9 cellular contexts compared by ENCODE assay signal in the genomic region with DNA sequence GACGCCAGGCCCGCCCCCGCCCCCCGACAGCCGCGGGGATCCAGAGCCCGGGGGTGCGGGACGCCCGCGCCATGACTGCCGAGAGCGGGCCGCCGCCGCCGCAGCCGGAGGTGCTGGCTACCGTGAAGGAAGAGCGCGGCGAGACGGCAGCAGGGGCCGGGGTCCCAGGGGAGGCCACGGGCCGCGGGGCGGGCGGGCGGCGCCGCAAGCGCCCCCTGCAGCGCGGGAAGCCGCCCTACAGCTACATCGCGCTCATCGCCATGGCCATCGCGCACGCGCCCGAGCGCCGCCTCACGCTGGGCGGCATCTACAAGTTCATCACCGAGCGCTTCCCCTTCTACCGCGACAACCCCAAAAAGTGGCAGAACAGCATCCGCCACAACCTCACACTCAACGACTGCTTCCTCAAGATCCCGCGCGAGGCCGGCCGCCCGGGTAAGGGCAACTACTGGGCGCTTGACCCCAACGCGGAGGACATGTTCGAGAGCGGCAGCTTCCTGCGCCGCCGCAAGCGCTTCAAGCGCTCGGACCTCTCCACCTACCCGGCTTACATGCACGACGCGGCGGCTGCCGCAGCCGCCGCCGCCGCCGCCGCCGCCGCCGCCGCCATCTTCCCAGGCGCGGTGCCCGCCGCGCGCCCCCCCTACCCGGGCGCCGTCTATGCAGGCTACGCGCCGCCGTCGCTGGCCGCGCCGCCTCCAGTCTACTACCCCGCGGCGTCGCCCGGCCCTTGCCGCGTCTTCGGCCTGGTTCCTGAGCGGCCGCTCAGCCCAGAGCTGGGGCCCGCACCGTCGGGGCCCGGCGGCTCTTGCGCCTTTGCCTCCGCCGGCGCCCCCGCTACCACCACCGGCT. TPM values are rescaled to one million over a fixed set of nuclear protein-coding genes. Genes with fewer than 3 reads are reported as not detected.
A peak's percentile ranks its signal among the peaks of the same experiment; 100 is the strongest.
DNase-seq lines count a peak whose midpoint lies in the region; ATAC-seq and TF ChIP-seq lines count a peak whose summit lies in the region.
"Had no signal": no experiment of that assay in that cellular context is flagged by ENCODE, and none has a peak within 500 bp of the region (broad histone marks: within the 10 kb centered on the region; RNA-seq: fewer than 3 reads in every experiment).

No MANE protein-coding gene starts in this region.

- intact Hi-C loops in mucosa of descending colon (cut with DNase I, micrococcal nuclease) (no loop called here), stomach (cut with DNase I; ENCODE audit: low total_unique reads) (no loop called here), adrenal gland (cut with DNase I) (no loop called here)

- H3K27me3 ChIP-seq in brain microvascular endothelial cell (replicated peaks) (peaks cover 97% of the 10 kb centered on the region), stomach (peaks cover 60 to 100% (median 98%) of the 10 kb centered on the region in 3 donors), adrenal gland (peaks cover 98% of the 10 kb centered on the region)

- H3K4me3 ChIP-seq in brain microvascular endothelial cell (ENCODE audit: low read depth, low read length), result no peak overlapping the region
- H3K4me3 ChIP-seq in mucosa of descending colon, result no peak overlapping the region
- peak overlapping the region; percentile 35 to 58 (median 48) for H3K4me3 ChIP-seq in stomach
- peak overlapping the region in 1 of 4 donors; percentile 41 for H3K4me3 ChIP-seq in adrenal gland

- H3K9me3 ChIP-seq in mucosa of descending colon (no peaks in the 10 kb centered on the region), stomach (peaks cover 0 to 18% (median 0%) of the 10 kb centered on the region in 4 donors), adrenal gland (replicated peaks in 1 of 3) (no peaks in the 10 kb centered on the region)

- no peaks in the 10 kb centered on the region for H3K36me3 ChIP-seq in brain microvascular endothelial cell (replicated peaks)
- H3K36me3 ChIP-seq in mucosa of descending colon (ENCODE audit: low read depth), result no peaks in the 10 kb centered on the region
- H3K36me3 ChIP-seq in stomach, result no peaks in the 10 kb centered on the region
- H3K36me3 ChIP-seq in adrenal gland (replicated peaks in 1 of 2), result no peaks in the 10 kb centered on the region

- TF ChIP-seq POLR2A in stomach (IDR thresholded peaks at IDR 0.05), result no peak
- no peak for TF ChIP-seq POLR2A in adrenal gland (IDR thresholded peaks at IDR 0.05)

- in situ Hi-C loops in brain microvascular endothelial cell (cut with HindIII; ENCODE audit: low pct_ligation_motif_present, low sequenced_read_pairs), result no loop called here

- 2 to 6% (median 3%) methylated on average over 10 to 124 of the region's 125 CpGs for WGBS in stomach, 5 donors
- WGBS in adrenal gland, 4 donors, result 3% methylated on average over 29 to 125 of the region's 125 CpGs; no CpG with 5 or more reads in 1 of the 4 donors

- peaks cover 19% of the 10 kb centered on the region for H3K4me1 ChIP-seq in mucosa of descending colon (ENCODE audit: low read depth)
- peaks cover 16 to 54% (median 36%) of the 10 kb centered on the region in 4 donors for H3K4me1 ChIP-seq in stomach
- H3K4me1 ChIP-seq in adrenal gland (replicated peaks in 1 of 2), result peaks cover 0 to 15% of the 10 kb centered on the region in 2 donors

- H3K27ac ChIP-seq in brain microvascular endothelial cell (no peak overlapping the region), stomach (no peak overlapping the region), adrenal gland (no peak overlapping the region)
- H3K27ac ChIP-seq: C4-2B had no signal

- TF ChIP-seq CTCF in brain microvascular endothelial cell (IDR thresholded peaks at IDR 0.05; ENCODE audit: low read depth, low read length, missing control alignments) (peak; percentile 11), mucosa of descending colon (IDR thresholded peaks at IDR 0.05) (no peak), stomach (IDR thresholded peaks at IDR 0.05) (no peak), adrenal gland (IDR thresholded peaks at IDR 0.05) (no peak)

- peak; percentile 56 for ATAC-seq in mucosa of descending colon
- ATAC-seq in HG02642 (IDR thresholded peaks at IDR 0.05; ENCODE audit: poor library complexity, unreplicated experiment), result no peak

- DNase-seq in NCI-H524 (lab: John Stamatoyannopoulos, UW) (peak; percentile 71 to 85), NCI-H524 treated with DMSO at 0.1 percent for 48 hours (lab: John Stamatoyannopoulos, UW) (no peak), T follicular helper cell (ENCODE audit: low read depth) (peak; percentile 36), brain microvascular endothelial cell (no peak), mucosa of descending colon (peak in 1 of 3 donors; percentile 17), stomach (no peak), adrenal gland (no peak)

- TF ChIP-seq EP300 in stomach (IDR thresholded peaks at IDR 0.05), result no peak

RNA-seq across cellular contexts. Expression of a gene that starts 1.0 kb away (rescaled TPM):
- not detected for total RNA-seq in mucosa of descending colon
- 1 to 10 TPM in 1 of 5 donors, not detected in 4; 8.0 TPM for total RNA-seq in stomach
- polyA plus RNA-seq in stomach, result 1 to 10 TPM in 1 of 3 donors, not detected in 2; 1.9 TPM
- under 1 TPM in 1 of 8 donors, not detected in 7; 0.78 TPM for total RNA-seq in adrenal gland
- not detected for polyA plus RNA-seq in adrenal gland

Comparison
In these comparisons a context has a peak if more than half of its experiments do, and no peak if none do; other contexts are left out.
1. DNase-seq: peak in NCI-H524 (2 of 2) and T follicular helper cell (single experiment); none in NCI-H524 treated with DMSO at 0.1 percent for 48 hours (single experiment), brain microvascular endothelial cell (single experiment), stomach (single experiment) and adrenal gland (0 of 7).
2. H3K4me3 ChIP-seq: peak in stomach (4 of 4); none in brain microvascular endothelial cell (single experiment) and mucosa of descending colon (single experiment).